Comparison of ENCODE assay signal across 1 cellular context in genomic region chr17:67054011-67054591, GRCh38.
TF ChIP-seq lines count a peak whose summit lies in the region.

No MANE protein-coding gene starts in this region.

TF ChIP-seq in IMR-90, 13 proteins besides CTCF, POLR2A, EP300 and RAD21:
- TF ChIP-seq NFE2L2 (IDR thresholded peaks at IDR 0.05; ENCODE audit: low read depth, low read length) (no peak), RCOR1 (IDR thresholded peaks at IDR 0.05; ENCODE audit: insufficient replicate concordance, low read length) (no peak), MXI1 (IDR thresholded peaks at IDR 0.05; ENCODE audit: borderline replicate concordance, low read depth, low read length) (no peak), USF2 (IDR thresholded peaks at IDR 0.05; ENCODE audit: low read depth, low read length) (no peak), RFX5 (IDR thresholded peaks at IDR 0.05; ENCODE audit: low read depth, low read length) (no peak), BHLHE40 (IDR thresholded peaks at IDR 0.05; ENCODE audit: low read depth, low read length) (no peak), MAFK (IDR thresholded peaks at IDR 0.05; ENCODE audit: low read depth, low read length) (no peak), MAZ (IDR thresholded peaks at IDR 0.05; ENCODE audit: borderline replicate concordance, low read depth, low read length) (no peak), SMC3 (IDR thresholded peaks at IDR 0.05; ENCODE audit: low read depth, low read length) (no peak), FOS (IDR thresholded peaks at IDR 0.05; ENCODE audit: low read depth, low read length) (no peak)
